In genomic region chr14:53152909-53153701, GRCh38 we compare ENCODE assay signal across 8 cellular contexts. TPM values are rescaled to one million over a fixed set of nuclear protein-coding genes. Genes with fewer than 3 reads are reported as not detected.
DNase-seq lines count a peak whose midpoint lies in the region; ATAC-seq and TF ChIP-seq lines count a peak whose summit lies in the region.

Gene DDHD1 (minus strand): TSS chr14:53153323. CDS start chr14:53153098, 225 bp downstream.

- TF ChIP-seq CTCF in heart right ventricle (IDR thresholded peaks at IDR 0.05) (no peak), progenitor cell of endocrine pancreas (IDR thresholded peaks at IDR 0.05; ENCODE audit: unreplicated experiment) (no peak)

- WGBS in adipose tissue, 3 donors: 1 to 2% (median 1%) methylated on average over 77 to 91 of the region's 91 CpGs
- WGBS in heart right ventricle, 2 donors: 2% methylated on average over 61 to 91 of the region's 91 CpGs

- peak; percentile 76 for TF ChIP-seq POLR2A in GM10847 (IDR thresholded peaks at IDR 0.05; ENCODE audit: extremely low read depth, insufficient read length)

- H3K4me1 ChIP-seq in heart right ventricle: peaks cover 0 to 39% (median 19%) of the 10 kb centered on the region in 9 donors

- H3K4me3 Mint-ChIP-seq in progenitor cell of endocrine pancreas (ENCODE audit: low read depth): peak within 1 kb of the TSS; percentile 93

- peak within 1 kb of the TSS; percentile 61 to 95 (median 80) for H3K4me3 ChIP-seq in heart right ventricle

- H3K27ac Mint-ChIP-seq in progenitor cell of endocrine pancreas: peak within 1 kb of the TSS; percentile 96

- H3K36me3 ChIP-seq in heart right ventricle: no peaks in the 10 kb centered on the region

- no peaks in the 10 kb centered on the region for H3K27me3 ChIP-seq in heart right ventricle

- peak; percentile 68 for ATAC-seq in HG02571 (IDR thresholded peaks at IDR 0.05; ENCODE audit: unreplicated experiment)
- ATAC-seq in heart right ventricle: peak; percentile 90 to 97 (median 93)

- H3K4me1 Mint-ChIP-seq in progenitor cell of endocrine pancreas (ENCODE audit: low read depth): peaks cover 14% of the 10 kb centered on the region

- intact Hi-C loops in heart right ventricle (cut with DNase I): no loop called here

- H3K9me3 ChIP-seq in heart right ventricle: no peaks in the 10 kb centered on the region

- no peaks in the 10 kb centered on the region for H3K9me3 Mint-ChIP-seq in progenitor cell of endocrine pancreas (ENCODE audit: low read depth)

- no peaks in the 10 kb centered on the region for H3K27me3 Mint-ChIP-seq in progenitor cell of endocrine pancreas

- H3K36me3 Mint-ChIP-seq in progenitor cell of endocrine pancreas (ENCODE audit: insufficient read depth): no peaks in the 10 kb centered on the region

- H3K27ac ChIP-seq in adipose tissue (ENCODE audit: low read depth, low read length): peak within 1 kb of the TSS; percentile 66
- H3K27ac ChIP-seq in heart right ventricle: peak within 1 kb of the TSS; percentile 37 to 95 (median 90)

- DNase-seq in NCI-H1048 (lab: John Stamatoyannopoulos, UW): peak; percentile 18
- peak; percentile 76 to 90 (median 79) for DNase-seq in T-helper 1 cell
- peak; percentile 60 to 85 for DNase-seq in heart right ventricle
- DNase-seq in progenitor cell of endocrine pancreas (ENCODE audit: low spot score, unreplicated experiment): peak; percentile 70
- DNase-seq in ureter (ENCODE audit: low spot score): peak; percentile 78

RNA-seq across cellular contexts. Expression of gene DDHD1, which starts in this region (rescaled TPM):
- polyA plus RNA-seq in adipose tissue (1 to 10 TPM; 1.5 to 4.7 (median 4.5) TPM), heart right ventricle (1 to 10 TPM; 2.1 to 4.7 TPM)
- total RNA-seq in heart right ventricle (1 to 10 TPM; 6.0 to 9.6 (median 7.6) TPM), progenitor cell of endocrine pancreas (23.0 and 23.6 TPM in 2 replicates), ureter (34.1 TPM)

Comparison
In these comparisons a context has a peak if more than half of its experiments do, and no peak if none do; other contexts are left out.
1. Peak in every context shown above with its lines: DNase-seq, ATAC-seq, H3K4me3 ChIP-seq and H3K27ac ChIP-seq.
2. DNase-seq: peak in every context shown above with its lines; median percentile 79 in T-helper 1 cell; 78 in ureter; 72 in heart right ventricle; 70 in progenitor cell of endocrine pancreas; 18 in NCI-H1048.